9 cellular contexts compared by ENCODE assay signal in genomic region chr12:128820723-128821432, GRCh38. TPM values are rescaled to one million over a fixed set of nuclear protein-coding genes. Genes with fewer than 3 reads are reported as not detected.
DNase-seq lines count a peak whose midpoint lies in the region; ATAC-seq and TF ChIP-seq lines count a peak whose summit lies in the region.
"Had no signal": no experiment of that assay in that cellular context is flagged by ENCODE, and none has a peak within 500 bp of the region (broad histone marks: within the 10 kb centered on the region; RNA-seq: fewer than 3 reads in every experiment).

No MANE protein-coding gene starts in this region.

- H3K36me3 ChIP-seq in ascending aorta (peaks cover 0 to 6% of the 10 kb centered on the region in 2 donors), neutrophil (peaks cover 5% of the 10 kb centered on the region)

- H3K4me3 ChIP-seq in GM12865 (ENCODE audit: low read depth, low read length) (peak overlapping the region; percentile 95), ascending aorta (peak overlapping the region in 1 of 2 donors; percentile 96), neutrophil (ENCODE audit: low read depth in 1 of 2, low read length in 1 of 2) (peak overlapping the region; percentile 83 to 90)

- H3K9me3 ChIP-seq in ascending aorta, result no peaks in the 10 kb centered on the region
- no peaks in the 10 kb centered on the region for H3K9me3 ChIP-seq in neutrophil

- intact Hi-C loops in ascending aorta (cut with DNase I), result loop anchor here (5.0 kb wide), 1 partner anchor 39 kb away; no protein-coding TSS in a partner anchor

- DNase-seq in GM12865 (ENCODE audit: low read depth) (peak; percentile 94), ascending aorta (ENCODE audit: low spot score in 2 of 2) (no peak), occipital lobe (lab: John Stamatoyannopoulos, UW) (no peak), NCI-H2171 treated with DMSO at 0.1 percent for 48 hours (lab: John Stamatoyannopoulos, UW) (no peak)

- TF ChIP-seq CTCF in GM12865 (IDR thresholded peaks at IDR 0.05; ENCODE audit: insufficient read depth, low read depth, low read length, missing control alignments) (no peak), ascending aorta (IDR thresholded peaks at IDR 0.05) (no peak), neutrophil (IDR thresholded peaks at IDR 0.05) (no peak)

- peak overlapping the region; percentile 90 to 92 for H3K27ac ChIP-seq in ascending aorta
- peak overlapping the region; percentile 98 for H3K27ac ChIP-seq in neutrophil

- H3K4me1 ChIP-seq in ascending aorta (peaks cover 0 to 51% of the 10 kb centered on the region in 2 donors), neutrophil (ENCODE audit: control insufficient read depth in 1 of 2, insufficient read depth in 1 of 2, low read depth in 1 of 2, low read length in 1 of 2) (peaks cover 84 to 86% of the 10 kb centered on the region in 2 experiments)

- ATAC-seq in GM19452 (IDR thresholded peaks at IDR 0.05; ENCODE audit: unreplicated experiment) (peak; percentile 63), HG03439 (IDR thresholded peaks at IDR 0.05; ENCODE audit: unreplicated experiment) (peak; percentile 48), esophagus mucosa (no peak)

- H3K27me3 ChIP-seq in ascending aorta (no peaks in the 10 kb centered on the region), neutrophil (no peaks in the 10 kb centered on the region)

RNA-seq across cellular contexts. Expression of gene SLC15A4, which starts 2.9 kb away (rescaled TPM):
- 39.3 TPM for total RNA-seq in ascending aorta
- total RNA-seq in esophagus mucosa, result 12.8 TPM
- 39.5 TPM for total RNA-seq in occipital lobe

RNA-seq across cellular contexts. Expression of gene GLT1D1, which starts 32.4 kb away (rescaled TPM):
- total RNA-seq in ascending aorta (9.5 TPM), esophagus mucosa (0.64 TPM), occipital lobe (8.9 TPM)
- total RNA-seq: LHCN-M2 had no signal
